1 cellular context compared by ENCODE assay signal in the genomic region with DNA sequence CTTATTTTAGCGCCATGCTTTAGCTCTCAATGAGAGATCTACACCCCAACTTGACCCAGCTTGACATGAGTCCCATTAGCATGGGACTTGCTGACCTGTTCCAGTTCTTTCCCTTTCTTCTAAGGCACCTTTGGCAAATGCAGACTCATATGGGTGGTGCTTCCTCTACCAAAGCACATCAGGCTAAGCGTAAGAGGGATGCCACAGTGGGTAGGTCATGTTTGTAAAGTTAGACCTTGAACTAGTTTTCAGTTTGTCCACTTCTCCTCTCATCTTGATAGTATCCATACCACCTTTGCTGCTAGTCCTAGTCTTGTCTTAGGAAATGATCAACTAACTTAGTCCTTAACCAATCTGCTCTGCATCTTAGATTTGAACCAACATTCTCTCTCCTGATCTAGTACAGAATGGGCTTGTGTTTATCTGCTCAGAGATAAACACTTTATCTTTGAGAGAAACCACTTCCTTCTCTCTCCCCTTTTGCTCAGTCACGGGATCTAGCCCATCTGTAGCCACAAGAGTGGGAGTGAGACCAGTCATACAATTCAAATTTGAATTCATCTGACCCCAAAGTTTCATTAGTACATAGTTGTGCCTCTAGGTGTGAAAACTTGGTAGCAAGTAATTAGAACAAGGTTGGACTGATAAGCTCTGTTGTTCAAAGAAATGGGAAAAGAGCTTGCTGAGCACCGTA.
TF ChIP-seq lines count a peak whose summit lies in the region.

No MANE protein-coding gene starts in this region.

TF ChIP-seq in K562, 482 proteins besides CTCF, POLR2A, EP300 and RAD21 (continued from another document and continues in another):
- no peak; the same call in 1 of the 2 replicates for TF ChIP-seq MYBL2 (IDR thresholded peaks at IDR 0.05; ENCODE audit: low read depth)
- TF ChIP-seq MYBL2 (CRISPR knock-in tag; IDR thresholded peaks at IDR 0.05; ENCODE audit: borderline replicate concordance) = no peak
- no peak for TF ChIP-seq BRD4 (IDR thresholded peaks at IDR 0.05)
- no peak for TF ChIP-seq ZNF212 (CRISPR knock-in tag; IDR thresholded peaks at IDR 0.05)
- no peak for TF ChIP-seq ZNF57 (CRISPR knock-in tag; IDR thresholded peaks at IDR 0.05)
- peak; percentile 89 for TF ChIP-seq BHLHE40 (IDR thresholded peaks at IDR 0.05; ENCODE audit: low read length)
- TF ChIP-seq ZNF224 (CRISPR knock-in tag; IDR thresholded peaks at IDR 0.05) = no peak
- no peak for TF ChIP-seq ZNF444 (CRISPR knock-in tag; IDR thresholded peaks at IDR 0.05)
- TF ChIP-seq GATA2 (CRISPR knock-in tag; IDR thresholded peaks at IDR 0.05) = no peak; the same call in 1 of the 2 replicates
- TF ChIP-seq, protein P1, sequence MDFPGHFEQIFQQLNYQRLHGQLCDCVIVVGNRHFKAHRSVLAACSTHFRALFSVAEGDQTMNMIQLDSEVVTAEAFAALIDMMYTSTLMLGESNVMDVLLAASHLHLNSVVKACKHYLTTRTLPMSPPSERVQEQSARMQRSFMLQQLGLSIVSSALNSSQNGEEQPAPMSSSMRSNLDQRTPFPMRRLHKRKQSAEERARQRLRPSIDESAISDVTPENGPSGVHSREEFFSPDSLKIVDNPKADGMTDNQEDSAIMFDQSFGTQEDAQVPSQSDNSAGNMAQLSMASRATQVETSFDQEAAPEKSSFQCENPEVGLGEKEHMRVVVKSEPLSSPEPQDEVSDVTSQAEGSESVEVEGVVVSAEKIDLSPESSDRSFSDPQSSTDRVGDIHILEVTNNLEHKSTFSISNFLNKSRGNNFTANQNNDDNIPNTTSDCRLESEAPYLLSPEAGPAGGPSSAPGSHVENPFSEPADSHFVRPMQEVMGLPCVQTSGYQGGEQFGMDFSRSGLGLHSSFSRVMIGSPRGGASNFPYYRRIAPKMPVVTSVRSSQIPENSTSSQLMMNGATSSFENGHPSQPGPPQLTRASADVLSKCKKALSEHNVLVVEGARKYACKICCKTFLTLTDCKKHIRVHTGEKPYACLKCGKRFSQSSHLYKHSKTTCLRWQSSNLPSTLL (IDR thresholded peaks at IDR 0.05) = no peak
- TF ChIP-seq SMARCA4 (IDR thresholded peaks at IDR 0.05) = no peak; the same call in 1 of the 2 replicates
- TF ChIP-seq SMAD2 (IDR thresholded peaks at IDR 0.05; ENCODE audit: low read depth, low read length) = no peak
- TF ChIP-seq ARID1B (IDR thresholded peaks at IDR 0.05) = peak; percentile 48
- peak; percentile 34; the same call in 1 of the 2 replicates for TF ChIP-seq ELF1 (tag; IDR thresholded peaks at IDR 0.05)
- no peak for TF ChIP-seq HSF4 (CRISPR knock-in tag; IDR thresholded peaks at IDR 0.05; ENCODE audit: borderline replicate concordance)
- TF ChIP-seq ZNF639 (CRISPR knock-in tag; conservative IDR thresholded peaks at IDR 0.05 in 1 of 2, IDR thresholded peaks at IDR 0.05 in 1 of 2) = no peak
- no peak for TF ChIP-seq SRF (CRISPR knock-in tag; IDR thresholded peaks at IDR 0.05)
- no peak for TF ChIP-seq ZKSCAN1 (IDR thresholded peaks at IDR 0.05; ENCODE audit: low read depth, low read length)
- TF ChIP-seq ILK (tag; IDR thresholded peaks at IDR 0.05; ENCODE audit: borderline replicate concordance, low read depth) = no peak
- TF ChIP-seq ZNF124 (CRISPR knock-in tag; IDR thresholded peaks at IDR 0.05) = no peak
- TF ChIP-seq, protein P2, sequence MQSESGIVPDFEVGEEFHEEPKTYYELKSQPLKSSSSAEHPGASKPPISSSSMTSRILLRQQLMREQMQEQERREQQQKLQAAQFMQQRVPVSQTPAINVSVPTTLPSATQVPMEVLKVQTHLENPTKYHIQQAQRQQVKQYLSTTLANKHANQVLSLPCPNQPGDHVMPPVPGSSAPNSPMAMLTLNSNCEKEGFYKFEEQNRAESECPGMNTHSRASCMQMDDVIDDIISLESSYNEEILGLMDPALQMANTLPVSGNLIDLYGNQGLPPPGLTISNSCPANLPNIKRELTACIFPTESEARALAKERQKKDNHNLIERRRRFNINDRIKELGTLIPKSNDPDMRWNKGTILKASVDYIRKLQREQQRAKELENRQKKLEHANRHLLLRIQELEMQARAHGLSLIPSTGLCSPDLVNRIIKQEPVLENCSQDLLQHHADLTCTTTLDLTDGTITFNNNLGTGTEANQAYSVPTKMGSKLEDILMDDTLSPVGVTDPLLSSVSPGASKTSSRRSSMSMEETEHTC (IDR thresholded peaks at IDR 0.05) = 0 out of 2 replicates have a peak, but pooled peaks have one; percentile 37
- TF ChIP-seq HMG20A (CRISPR knock-in tag; conservative IDR thresholded peaks at IDR 0.05) = no peak
- no peak for TF ChIP-seq SMARCC2 (IDR thresholded peaks at IDR 0.05; ENCODE audit: low read depth)
- no peak for TF ChIP-seq XRCC5 (IDR thresholded peaks at IDR 0.05; ENCODE audit: low read depth, low read length)
- no peak for TF ChIP-seq THRB (CRISPR knock-in tag; conservative IDR thresholded peaks at IDR 0.05)
- TF ChIP-seq NFIC (IDR thresholded peaks at IDR 0.05) = no peak
- 0 out of 2 replicates have a peak, but pooled peaks have one; percentile 27 for TF ChIP-seq LCOR (CRISPR knock-in tag; IDR thresholded peaks at IDR 0.05)
- no peak for TF ChIP-seq ZFX (CRISPR knock-in tag; IDR thresholded peaks at IDR 0.05)
- peak; percentile 81 for TF ChIP-seq TEAD4 (IDR thresholded peaks at IDR 0.05; ENCODE audit: low read length)
- TF ChIP-seq TEAD4 (CRISPR knock-in tag; IDR thresholded peaks at IDR 0.05; ENCODE audit: borderline replicate concordance) = no peak
- no peak for TF ChIP-seq ZFP1 (CRISPR knock-in tag; IDR thresholded peaks at IDR 0.05)
- no peak for TF ChIP-seq ZNF384 (IDR thresholded peaks at IDR 0.05; ENCODE audit: low read depth, low read length)
- TF ChIP-seq MEIS2 (IDR thresholded peaks at IDR 0.05; ENCODE audit: partially characterized antibody) = no peak
- no peak for TF ChIP-seq KDM5B (IDR thresholded peaks at IDR 0.05; ENCODE audit: insufficient replicate concordance, low read depth, low read length)
- no peak for TF ChIP-seq CBX1 (IDR thresholded peaks at IDR 0.05; ENCODE audit: low read depth)
- no peak for TF ChIP-seq MAFF (IDR thresholded peaks at IDR 0.05; ENCODE audit: low read length)
- TF ChIP-seq ETV1 (tag; conservative IDR thresholded peaks at IDR 0.05; ENCODE audit: low read depth) = no peak
- TF ChIP-seq ZBTB12 (CRISPR knock-in tag; IDR thresholded peaks at IDR 0.05) = no peak
- TF ChIP-seq NEUROD1 (IDR thresholded peaks at IDR 0.05; ENCODE audit: borderline replicate concordance, low read depth, low read length, partially characterized antibody) = no peak
- TF ChIP-seq TBL1XR1 (IDR thresholded peaks at IDR 0.05; ENCODE audit: low read length in 2 of 2) = no peak
- TF ChIP-seq CBFA2T2 (conservative IDR thresholded peaks at IDR 0.05) = peak; percentile 42
- no peak for TF ChIP-seq NRF1 (conservative IDR thresholded peaks at IDR 0.05 in 1 of 2, IDR thresholded peaks at IDR 0.05 in 1 of 2)
- TF ChIP-seq ARHGAP35 (IDR thresholded peaks at IDR 0.05; ENCODE audit: partially characterized antibody) = no peak
- TF ChIP-seq U2AF1 (optimal IDR thresholded peaks at IDR 0.05; ENCODE audit: low read depth, low read length) = no peak
- no peak for TF ChIP-seq ZNF695 (CRISPR knock-in tag; IDR thresholded peaks at IDR 0.05)
- no peak for TF ChIP-seq RBM14 (IDR thresholded peaks at IDR 0.05; ENCODE audit: borderline replicate concordance, insufficient read depth, low read depth, low read length)
- TF ChIP-seq BRCA1 (IDR thresholded peaks at IDR 0.05) = no peak
- no peak for TF ChIP-seq BRCA1 (CRISPR knock-in tag; IDR thresholded peaks at IDR 0.05)
- TF ChIP-seq ZNF354B (CRISPR knock-in tag; IDR thresholded peaks at IDR 0.05) = no peak
- TF ChIP-seq ZNF274 (IDR thresholded peaks at IDR 0.05; ENCODE audit: borderline replicate concordance, low read depth, low read length) = no peak
- TF ChIP-seq, protein P3, sequence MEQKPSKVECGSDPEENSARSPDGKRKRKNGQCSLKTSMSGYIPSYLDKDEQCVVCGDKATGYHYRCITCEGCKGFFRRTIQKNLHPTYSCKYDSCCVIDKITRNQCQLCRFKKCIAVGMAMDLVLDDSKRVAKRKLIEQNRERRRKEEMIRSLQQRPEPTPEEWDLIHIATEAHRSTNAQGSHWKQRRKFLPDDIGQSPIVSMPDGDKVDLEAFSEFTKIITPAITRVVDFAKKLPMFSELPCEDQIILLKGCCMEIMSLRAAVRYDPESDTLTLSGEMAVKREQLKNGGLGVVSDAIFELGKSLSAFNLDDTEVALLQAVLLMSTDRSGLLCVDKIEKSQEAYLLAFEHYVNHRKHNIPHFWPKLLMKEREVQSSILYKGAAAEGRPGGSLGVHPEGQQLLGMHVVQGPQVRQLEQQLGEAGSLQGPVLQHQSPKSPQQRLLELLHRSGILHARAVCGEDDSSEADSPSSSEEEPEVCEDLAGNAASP (IDR thresholded peaks at IDR 0.05) = no peak
- TF ChIP-seq SREBF1 (IDR thresholded peaks at IDR 0.05; ENCODE audit: borderline replicate concordance, low read depth, low read length) = no peak
- TF ChIP-seq BRF2 (IDR thresholded peaks at IDR 0.05; ENCODE audit: borderline replicate concordance, insufficient read depth, insufficient read length) = no peak
- TF ChIP-seq HBP1 (CRISPR knock-in tag; IDR thresholded peaks at IDR 0.05) = no peak
- no peak for TF ChIP-seq KAT2B (IDR thresholded peaks at IDR 0.05; ENCODE audit: low read depth, low read length)
- no peak for TF ChIP-seq WHSC1 (IDR thresholded peaks at IDR 0.05; ENCODE audit: low read length)
- TF ChIP-seq ZNF311 (CRISPR knock-in tag; IDR thresholded peaks at IDR 0.05) = no peak
- peak; percentile 54; the same call in 1 of the 2 replicates for TF ChIP-seq PML (IDR thresholded peaks at IDR 0.05; ENCODE audit: low read length)
- TF ChIP-seq RFX7 (CRISPR knock-in tag; IDR thresholded peaks at IDR 0.05) = no peak
- no peak for TF ChIP-seq TEAD2 (tag; IDR thresholded peaks at IDR 0.05)
- no peak for TF ChIP-seq STAT5A (IDR thresholded peaks at IDR 0.05; ENCODE audit: borderline replicate concordance, low read length)
- TF ChIP-seq PURB (CRISPR knock-in tag; IDR thresholded peaks at IDR 0.05; ENCODE audit: low read depth) = no peak
- TF ChIP-seq MTA1 (IDR thresholded peaks at IDR 0.05; ENCODE audit: borderline replicate concordance) = no peak
- no peak for TF ChIP-seq ZNF584 (CRISPR knock-in tag; IDR thresholded peaks at IDR 0.05; ENCODE audit: low read depth)
- TF ChIP-seq MEF2D (tag; conservative IDR thresholded peaks at IDR 0.05; ENCODE audit: low read depth) = no peak
- TF ChIP-seq DEAF1 (CRISPR knock-in tag; IDR thresholded peaks at IDR 0.05) = no peak
- no peak for TF ChIP-seq FOXP1 (CRISPR knock-in tag; IDR thresholded peaks at IDR 0.05)
